Comparison of ENCODE assay signal across 19 cellular contexts in genomic region chr7:38198356-38198755, GRCh38. TPM values are rescaled to one million over a fixed set of nuclear protein-coding genes. Genes with fewer than 3 reads are reported as not detected.
DNase-seq lines count a peak whose midpoint lies in the region; ATAC-seq and TF ChIP-seq lines count a peak whose summit lies in the region.
"Had no signal": no experiment of that assay in that cellular context is flagged by ENCODE, and none has a peak within 500 bp of the region (broad histone marks: within the 10 kb centered on the region; RNA-seq: fewer than 3 reads in every experiment).

No MANE protein-coding gene starts in this region.

- no peak for TF ChIP-seq RAD21 in IMR-90 (IDR thresholded peaks at IDR 0.05; ENCODE audit: low read length)

- H4K91ac ChIP-seq in IMR-90 (ENCODE audit: insufficient read depth, low read depth, low read length) (peak overlapping the region; percentile 44), trophoblast cell (ENCODE audit: low read depth, low read length) (no peak overlapping the region)

- TF ChIP-seq POLR2A in IMR-90 (IDR thresholded peaks at IDR 0.05; ENCODE audit: low read depth, low read length), result no peak

- H3K9me3 ChIP-seq in AG04450 (ENCODE audit: control insufficient read depth, insufficient read depth, low read length), result no peaks in the 10 kb centered on the region
- H3K9me3 ChIP-seq in IMR-90 (ENCODE audit: control insufficient read depth, insufficient read depth, low read length), result no peaks in the 10 kb centered on the region
- H3K9me3 ChIP-seq in trophoblast cell (ENCODE audit: insufficient read depth, low read depth, low read length), result no peaks in the 10 kb centered on the region
- H3K9me3 ChIP-seq: HAP-1 had no signal

- H3K18ac ChIP-seq in IMR-90 (ENCODE audit: low read depth, low read length) (peak overlapping the region; percentile 25), trophoblast cell (ENCODE audit: low read length) (peak overlapping the region; percentile 45)

- TF ChIP-seq CTCF in AG04450 (IDR thresholded peaks at IDR 0.05; ENCODE audit: low read depth, low read length) (no peak), IMR-90 (conservative IDR thresholded peaks at IDR 0.05; ENCODE audit: low read depth, low read length) (no peak), chondrocyte (IDR thresholded peaks at IDR 0.05) (no peak)

- peak overlapping the region; percentile 35 for H3K27ac ChIP-seq in AG04450 (ENCODE audit: low read depth, low read length)
- peak overlapping the region; percentile 48; the same call in 1 of the 2 replicates for H3K27ac ChIP-seq in IMR-90 (ENCODE audit: insufficient read depth, low read length)
- H3K27ac ChIP-seq in trophoblast cell (ENCODE audit: low read depth, low read length), result no peak overlapping the region

- peak overlapping the region; percentile 50; the same call in 1 of the 2 replicates for H4K5ac ChIP-seq in IMR-90 (ENCODE audit: low read depth, low read length)

- peaks cover 51% of the 10 kb centered on the region for H3K4me1 Mint-ChIP-seq in chondrocyte (ENCODE audit: low read depth)
- no peaks in the 10 kb centered on the region for H3K4me1 Mint-ChIP-seq in activated T-helper 1 cell treated with anti-CD3 and anti-CD28 coated beads, Interleukin-12 subunit alpha, Interleukin-12 subunit beta, Interleukin-2, Interleukin-4 antibody, amounts not matched to agents 30 ng/mL and 10 ng/mL and 1 ng/mL, durations not matched to agents 14 hours and 24 hours and 36 hours (ENCODE audit: low read depth)

- H3K79me1 ChIP-seq in IMR-90 (ENCODE audit: low read depth in 1 of 2, low read length in 2 of 2) (peaks cover 17 to 55% of the 10 kb centered on the region in 2 experiments), trophoblast cell (ENCODE audit: low read length) (no peaks in the 10 kb centered on the region)

- peaks cover 15% of the 10 kb centered on the region for H3K9me1 ChIP-seq in IMR-90 (ENCODE audit: insufficient read depth, low read length)

- H2BK120ac ChIP-seq in IMR-90 (ENCODE audit: low read depth, low read length), result no peak overlapping the region
- H2BK120ac ChIP-seq in trophoblast cell (ENCODE audit: insufficient read depth, low read length, poor library complexity), result no peak overlapping the region

- H4K8ac ChIP-seq in IMR-90 (ENCODE audit: low read depth in 2 of 2, low read length in 2 of 2) (peak overlapping the region in 1 of 2 experiments; percentile 13; a peak in 1 of 4 replicates), trophoblast cell (ENCODE audit: low read depth, low read length) (no peak overlapping the region)

- no peak overlapping the region for H2BK12ac ChIP-seq in trophoblast cell (ENCODE audit: low read length)

- H2BK15ac ChIP-seq in IMR-90 (ENCODE audit: low read depth, low read length), result no peak overlapping the region

- peak overlapping the region; percentile 43 for H4K12ac ChIP-seq in trophoblast cell (ENCODE audit: low read depth, low read length)

- POLR2A ChIA-PET in AG04450 (lab: Yijun Ruan, JAX), result no interaction called here
- POLR2A ChIA-PET in IMR-90 (lab: Charles Lee; ENCODE audit: unreplicated experiment), result no interaction called here

- H3K14ac ChIP-seq in IMR-90 (replicated peaks; ENCODE audit: low read depth, low read length) (peak overlapping the region; percentile 47; the same call in 1 of the 2 replicates), trophoblast cell (ENCODE audit: low read length) (no peak overlapping the region)

- H3K27ac Mint-ChIP-seq in chondrocyte (ENCODE audit: unreplicated experiment), result peak overlapping the region; percentile 97
- H3K27ac Mint-ChIP-seq in activated T-helper 1 cell treated with anti-CD3 and anti-CD28 coated beads, Interleukin-12 subunit alpha, Interleukin-12 subunit beta, Interleukin-2, Interleukin-4 antibody, amounts not matched to agents 30 ng/mL and 10 ng/mL and 1 ng/mL, durations not matched to agents 14 hours and 24 hours and 36 hours, result no peak overlapping the region
- H3K27ac Mint-ChIP-seq: B cell had no signal

- H3K4me3 Mint-ChIP-seq in chondrocyte (ENCODE audit: unreplicated experiment), result no peak overlapping the region
- no peak overlapping the region for H3K4me3 Mint-ChIP-seq in activated T-helper 1 cell treated with anti-CD3 and anti-CD28 coated beads, Interleukin-12 subunit alpha, Interleukin-12 subunit beta, Interleukin-2, Interleukin-4 antibody, amounts not matched to agents 30 ng/mL and 10 ng/mL and 1 ng/mL, durations not matched to agents 14 hours and 24 hours and 36 hours
- H3K4me3 Mint-ChIP-seq: B cell had no signal

- H2BK5ac ChIP-seq in IMR-90 (ENCODE audit: low read depth, low read length, poor library complexity, severe bottlenecking) (peak overlapping the region; percentile 45), trophoblast cell (ENCODE audit: low read depth, low read length, poor library complexity) (no peak overlapping the region)

- H3K4me1 ChIP-seq in IMR-90 (ENCODE audit: control insufficient read depth, insufficient read depth, low read length) (peaks cover 27% of the 10 kb centered on the region), trophoblast cell (ENCODE audit: control insufficient read depth in 1 of 2, insufficient read depth in 2 of 2, low read length in 2 of 2) (no peaks in the 10 kb centered on the region)
- H3K4me1 ChIP-seq: HAP-1 had no signal

- H3K27me3 Mint-ChIP-seq in chondrocyte (ENCODE audit: low read depth), result no peaks in the 10 kb centered on the region
- peaks cover 2% of the 10 kb centered on the region for H3K27me3 Mint-ChIP-seq in activated T-helper 1 cell treated with anti-CD3 and anti-CD28 coated beads, Interleukin-12 subunit alpha, Interleukin-12 subunit beta, Interleukin-2, Interleukin-4 antibody, amounts not matched to agents 30 ng/mL and 10 ng/mL and 1 ng/mL, durations not matched to agents 14 hours and 24 hours and 36 hours (ENCODE audit: insufficient read depth)
- H3K27me3 Mint-ChIP-seq: B cell; CD4-positive, CD25-positive, alpha-beta regulatory T cell had no signal

- peaks cover 23% of the 10 kb centered on the region for H4K20me1 ChIP-seq in IMR-90 (ENCODE audit: insufficient read depth, low read length)

- dilution Hi-C loops in IMR-90 (cut with HindIII; ENCODE audit: low sequenced_read_pairs, unreplicated experiment), result no loop called here

- H3K9ac ChIP-seq in IMR-90 (ENCODE audit: low read depth, low read length) (no peak overlapping the region), trophoblast cell (ENCODE audit: low read length) (no peak overlapping the region)

- peaks cover 5% of the 10 kb centered on the region for H3K79me2 ChIP-seq in trophoblast cell (ENCODE audit: control insufficient read depth, insufficient read depth, low read length, poor library complexity)

- H2AK5ac ChIP-seq in IMR-90 (ENCODE audit: low read depth, low read length) (peak overlapping the region; percentile 81; the same call in 1 of the 2 replicates), trophoblast cell (ENCODE audit: low read length) (no peak overlapping the region)

- DNase-seq in AG04450 (ENCODE audit: low read depth, low spot score), result no peak
- peak; percentile 47 for DNase-seq in IMR-90
- DNase-seq in chondrocyte (ENCODE audit: low spot score), result no peak
- DNase-seq in trophoblast cell, result no peak
- DNase-seq in activated CD8-positive, alpha-beta memory T cell treated with anti-CD3 and anti-CD28 coated beads for 24 hours, result no peak
- no peak for DNase-seq in activated T-helper 1 cell treated with anti-CD3 and anti-CD28 coated beads, Interleukin-12 subunit alpha, Interleukin-12 subunit beta, Interleukin-2, Interleukin-4 antibody, amounts not matched to agents 30 ng/mL and 10 ng/mL and 1 ng/mL, durations not matched to agents 14 hours and 24 hours and 36 hours (ENCODE audit: low spot score)
- DNase-seq: ACHN; CD4-positive, CD25-positive, alpha-beta regulatory T cell; COR-L47; DND-41; KBM-7; NCI-H1417; NCI-H187; NCI-H2107; NCI-H2227 treated with DMSO at 0.1 percent for 48 hours; SHP77 had no signal

- no peaks in the 10 kb centered on the region for H3K27me3 ChIP-seq in AG04450 (ENCODE audit: control insufficient read depth, insufficient read depth, low read length)
- no peaks in the 10 kb centered on the region for H3K27me3 ChIP-seq in IMR-90 (ENCODE audit: control insufficient read depth, insufficient read depth, low read length)
- H3K27me3 ChIP-seq in trophoblast cell (ENCODE audit: insufficient read depth, low read length), result no peaks in the 10 kb centered on the region

- peaks cover 4% of the 10 kb centered on the region for H3K36me3 Mint-ChIP-seq in chondrocyte (ENCODE audit: low read depth)
- H3K36me3 Mint-ChIP-seq in activated T-helper 1 cell treated with anti-CD3 and anti-CD28 coated beads, Interleukin-12 subunit alpha, Interleukin-12 subunit beta, Interleukin-2, Interleukin-4 antibody, amounts not matched to agents 30 ng/mL and 10 ng/mL and 1 ng/mL, durations not matched to agents 14 hours and 24 hours and 36 hours (ENCODE audit: low read depth), result peaks cover 3% of the 10 kb centered on the region

- H3K4ac ChIP-seq in IMR-90 (ENCODE audit: low read depth, low read length), result no peak overlapping the region
- H3K4ac ChIP-seq in trophoblast cell (ENCODE audit: low read depth, low read length), result no peak overlapping the region

- no peak overlapping the region for H3K56ac ChIP-seq in IMR-90 (ENCODE audit: extremely low read depth, insufficient read depth, low read length)

- ATAC-seq in IMR-90 (ENCODE audit: low read depth) (peak; percentile 63), HG03354 (IDR thresholded peaks at IDR 0.05; ENCODE audit: poor library complexity, severe bottlenecking, unreplicated experiment) (no peak)

- H3K4me3 ChIP-seq in AG04450 (ENCODE audit: low read depth, low read length) (no peak overlapping the region), IMR-90 (ENCODE audit: insufficient read depth, low read depth, low read length) (no peak overlapping the region), trophoblast cell (ENCODE audit: low read depth, low read length) (no peak overlapping the region)
- H3K4me3 ChIP-seq: HAP-1 had no signal

- in situ Hi-C loops in IMR-90 (cut with MboI; ENCODE audit: low sequenced_read_pairs), result no loop called here

- no peak overlapping the region for H3K23ac ChIP-seq in IMR-90 (ENCODE audit: low read depth, low read length)
- H3K23ac ChIP-seq in trophoblast cell (ENCODE audit: low read length), result no peak overlapping the region

- H2AFZ ChIP-seq in IMR-90 (replicated peaks; ENCODE audit: low read length, poor library complexity), result no peak overlapping the region
- H2AFZ ChIP-seq in trophoblast cell (ENCODE audit: insufficient read depth, low read length, poor library complexity), result no peak overlapping the region

- H3K4me2 ChIP-seq in IMR-90 (ENCODE audit: low read depth, low read length), result peak overlapping the region; percentile 32; the same call in 1 of the 2 replicates
- no peak overlapping the region for H3K4me2 ChIP-seq in trophoblast cell (ENCODE audit: low read length)

- no TSS peak for BruUV-seq in IMR-90 (replicated peaks; lab: Mats Ljungman, UMichigan)

- no peaks in the 10 kb centered on the region for H3K9me3 Mint-ChIP-seq in chondrocyte (ENCODE audit: low read depth)
- H3K9me3 Mint-ChIP-seq in activated T-helper 1 cell treated with anti-CD3 and anti-CD28 coated beads, Interleukin-12 subunit alpha, Interleukin-12 subunit beta, Interleukin-2, Interleukin-4 antibody, amounts not matched to agents 30 ng/mL and 10 ng/mL and 1 ng/mL, durations not matched to agents 14 hours and 24 hours and 36 hours, result no peaks in the 10 kb centered on the region

- no peaks in the 10 kb centered on the region for H3K36me3 ChIP-seq in IMR-90 (ENCODE audit: control insufficient read depth, insufficient read depth, low read length)
- H3K36me3 ChIP-seq in trophoblast cell (ENCODE audit: control insufficient read depth in 1 of 2, insufficient read depth in 2 of 2, low read length in 2 of 2), result no peaks in the 10 kb centered on the region

- no peak overlapping the region for H2BK20ac ChIP-seq in IMR-90 (ENCODE audit: low read depth, low read length)

- CTCF ChIA-PET in AG04450 (lab: Charles Lee) (interaction anchor here (1.0 to 7.6 kb wide), 10 partner anchors 13 to 171 kb away, joined by 3 to 143 read pairs (median 5); partner anchors contain the start of gene STARD3NL), IMR-90 (lab: Yijun Ruan, JAX) (interaction anchor here (1.3 to 2.3 kb wide), 3 partner anchors 11 to 137 kb away, joined by 4 to 25 read pairs (median 7); no protein-coding TSS in a partner anchor)

- peak overlapping the region; percentile 51 for H2AK9ac ChIP-seq in IMR-90 (replicated peaks; ENCODE audit: low read depth, low read length, poor library complexity)

- intact Hi-C loops in IMR-90 (cut with micrococcal nuclease), result no loop called here
- intact Hi-C loops in activated T-helper 1 cell treated with anti-CD3 and anti-CD28 coated beads, Interleukin-12 subunit alpha, Interleukin-12 subunit beta, Interleukin-2, Interleukin-4 antibody, amounts not matched to agents 30 ng/mL and 10 ng/mL and 1 ng/mL, durations not matched to agents 14 hours and 24 hours and 36 hours (cut with micrococcal nuclease), result no loop called here

RNA-seq across cellular contexts. Expression of gene STARD3NL, which starts 20.3 kb away (rescaled TPM):
- polyA plus RNA-seq in AG04450 (2011; rRNA removed) (63.8 and 93.4 TPM in 2 replicates), IMR-90 (2012; rRNA removed) (46.5 and 51.6 TPM in 2 replicates)
- polyA minus RNA-seq in AG04450 (2011; rRNA and poly(A)+ RNA removed), result 24.4 and 32.7 TPM in 2 replicates
- total RNA-seq in IMR-90 (2012; rRNA removed) (69.7 and 102 TPM in 2 replicates), chondrocyte (30.5 to 36.3 TPM (median 33.4 TPM) in 3 replicates)
- polyA plus RNA-seq in IMR-90 (2012; cell fraction: cytosol; rRNA removed), result 11.7 and 13.9 TPM in 2 replicates
- 3.1 and 19.2 TPM in 2 replicates for polyA plus RNA-seq in IMR-90 (2012; cell fraction: nucleus; rRNA removed; ENCODE audit: low replicate concordance)
- polyA plus RNA-seq in trophoblast cell (2013), result 35.8 and 36.0 TPM in 2 replicates
- total RNA-seq in activated T-helper 1 cell treated with anti-CD3 and anti-CD28 coated beads, Interleukin-12 subunit alpha, Interleukin-12 subunit beta, Interleukin-2, Interleukin-4 antibody, amounts not matched to agents 30 ng/mL and 10 ng/mL and 1 ng/mL, durations not matched to agents 14 hours and 24 hours and 36 hours, result 28.5 and 31.5 TPM in 2 replicates
